ENCODE assay signal across 8 cellular contexts in genomic region chr4:98092833-98093439, GRCh38. TPM values are rescaled to one million over a fixed set of nuclear protein-coding genes. Genes with fewer than 3 reads are reported as not detected.
DNase-seq lines count a peak whose midpoint lies in the region; TF ChIP-seq lines count a peak whose summit lies in the region.

No MANE protein-coding gene starts in this region.

- no peak overlapping the region for H3K9ac ChIP-seq in Loucy (ENCODE audit: low read depth, low read length, poor library complexity, severe bottlenecking)

- DNase-seq in NCI-H345 (lab: John Stamatoyannopoulos, UW), result peak; percentile 12
- no peak for DNase-seq in NCI-H345 treated with DMSO at 0.1 percent for 48 hours (lab: John Stamatoyannopoulos, UW; ENCODE audit: unreplicated experiment)
- peak; percentile 52 for DNase-seq in dermis blood vessel endothelial cell
- DNase-seq in osteoblast (ENCODE audit: insufficient read length, low spot score, missing footprints), result no peak
- DNase-seq in activated naive CD8-positive, alpha-beta T cell treated with anti-CD3 and anti-CD28 coated beads for 36 hours, result no peak
- no peak for DNase-seq in activated naive CD4-positive, alpha-beta T cell (lab: John Stamatoyannopoulos, UW)
- no peak for DNase-seq in activated CD4-positive, CD25-positive, alpha-beta regulatory T cell (lab: John Stamatoyannopoulos, UW)

- H3K36me3 ChIP-seq in Loucy (ENCODE audit: insufficient read depth, low read length) (no peaks in the 10 kb centered on the region), osteoblast (ENCODE audit: insufficient read depth, low read length) (no peaks in the 10 kb centered on the region)

- no peak overlapping the region for H2AFZ ChIP-seq in Loucy (ENCODE audit: low read length)
- no peak overlapping the region for H2AFZ ChIP-seq in osteoblast (ENCODE audit: low read length)

- peaks cover 7% of the 10 kb centered on the region for H3K9me3 Mint-ChIP-seq in activated naive CD8-positive, alpha-beta T cell treated with anti-CD3 and anti-CD28 coated beads for 36 hours

- H3K79me2 ChIP-seq in Loucy (ENCODE audit: insufficient read depth, low read length) (no peaks in the 10 kb centered on the region), osteoblast (ENCODE audit: insufficient read depth, low read length) (no peaks in the 10 kb centered on the region)

- TF ChIP-seq CTCF in Loucy (conservative IDR thresholded peaks at IDR 0.05; ENCODE audit: low read length) (peak; percentile 81), osteoblast (IDR thresholded peaks at IDR 0.05; ENCODE audit: extremely low read depth, low read depth, low read length) (peak; percentile 57)

- H3K4me1 Mint-ChIP-seq in activated naive CD8-positive, alpha-beta T cell treated with anti-CD3 and anti-CD28 coated beads for 36 hours, result no peaks in the 10 kb centered on the region

- H3K27me3 Mint-ChIP-seq in activated naive CD8-positive, alpha-beta T cell treated with anti-CD3 and anti-CD28 coated beads for 36 hours, result peaks cover 4% of the 10 kb centered on the region

- no peak overlapping the region for H3K27ac Mint-ChIP-seq in activated naive CD8-positive, alpha-beta T cell treated with anti-CD3 and anti-CD28 coated beads for 36 hours

- no peaks in the 10 kb centered on the region for H3F3A ChIP-seq in Loucy (ENCODE audit: low read depth)

- no peak overlapping the region for H3K4me3 Mint-ChIP-seq in activated naive CD8-positive, alpha-beta T cell treated with anti-CD3 and anti-CD28 coated beads for 36 hours

- no peak overlapping the region for H3K4me2 ChIP-seq in Loucy (ENCODE audit: low read depth, low read length, poor library complexity, severe bottlenecking)
- no peak overlapping the region for H3K4me2 ChIP-seq in osteoblast (ENCODE audit: insufficient read depth, low read length)

- H3K27ac ChIP-seq in osteoblast (ENCODE audit: low read depth, low read length), result no peak overlapping the region

- H3K27me3 ChIP-seq in Loucy (ENCODE audit: insufficient read depth, low read length, poor library complexity, severe bottlenecking), result no peaks in the 10 kb centered on the region
- H3K27me3 ChIP-seq in osteoblast (ENCODE audit: insufficient read depth, low read length), result no peaks in the 10 kb centered on the region

- H3K4me1 ChIP-seq in Loucy (ENCODE audit: insufficient read depth, low read length, poor library complexity, severe bottlenecking) (no peaks in the 10 kb centered on the region), osteoblast (ENCODE audit: insufficient read depth, low read length) (no peaks in the 10 kb centered on the region)

- no peaks in the 10 kb centered on the region for H3K36me3 Mint-ChIP-seq in activated naive CD8-positive, alpha-beta T cell treated with anti-CD3 and anti-CD28 coated beads for 36 hours

- H3K4me3 ChIP-seq in Loucy (ENCODE audit: low read length, poor library complexity, severe bottlenecking), result no peak overlapping the region
- no peak overlapping the region for H3K4me3 ChIP-seq in osteoblast (ENCODE audit: insufficient read depth, low read length)

- H3K9me2 ChIP-seq in Loucy (replicated peaks; ENCODE audit: low read depth, low read length), result no peaks in the 10 kb centered on the region

- no peaks in the 10 kb centered on the region for H4K20me1 ChIP-seq in Loucy (ENCODE audit: insufficient read depth, low read length, poor library complexity, severe bottlenecking)
- no peaks in the 10 kb centered on the region for H4K20me1 ChIP-seq in osteoblast (ENCODE audit: insufficient read depth, low read length)

- no peaks in the 10 kb centered on the region for H3K9me3 ChIP-seq in Loucy (ENCODE audit: insufficient read depth, low read depth, low read length)
- no peaks in the 10 kb centered on the region for H3K9me3 ChIP-seq in osteoblast (ENCODE audit: low read depth, low read length)

RNA-seq across cellular contexts. Expression of gene STPG2, which starts 50.3 kb away (rescaled TPM):
- total RNA-seq in dermis blood vessel endothelial cell, result 0.17 TPM in 1 of 2 replicates, not detected in the other
- under 0.01 and 0.29 TPM in 2 replicates for total RNA-seq in osteoblast
- total RNA-seq in activated naive CD8-positive, alpha-beta T cell treated with anti-CD3 and anti-CD28 coated beads for 36 hours, result not detected

Comparison
In these comparisons a context has a peak if more than half of its experiments do, and no peak if none do; other contexts are left out.
1. DNase-seq: peak in NCI-H345 (single experiment) and dermis blood vessel endothelial cell (single experiment); none in NCI-H345 treated with DMSO at 0.1 percent for 48 hours (single experiment), osteoblast (single experiment), activated naive CD8-positive, alpha-beta T cell treated with anti-CD3 and anti-CD28 coated beads for 36 hours (single experiment), activated naive CD4-positive, alpha-beta T cell (0 of 4) and activated CD4-positive, CD25-positive, alpha-beta regulatory T cell (0 of 4).